8 cellular contexts compared by ENCODE assay signal in the genomic region with DNA sequence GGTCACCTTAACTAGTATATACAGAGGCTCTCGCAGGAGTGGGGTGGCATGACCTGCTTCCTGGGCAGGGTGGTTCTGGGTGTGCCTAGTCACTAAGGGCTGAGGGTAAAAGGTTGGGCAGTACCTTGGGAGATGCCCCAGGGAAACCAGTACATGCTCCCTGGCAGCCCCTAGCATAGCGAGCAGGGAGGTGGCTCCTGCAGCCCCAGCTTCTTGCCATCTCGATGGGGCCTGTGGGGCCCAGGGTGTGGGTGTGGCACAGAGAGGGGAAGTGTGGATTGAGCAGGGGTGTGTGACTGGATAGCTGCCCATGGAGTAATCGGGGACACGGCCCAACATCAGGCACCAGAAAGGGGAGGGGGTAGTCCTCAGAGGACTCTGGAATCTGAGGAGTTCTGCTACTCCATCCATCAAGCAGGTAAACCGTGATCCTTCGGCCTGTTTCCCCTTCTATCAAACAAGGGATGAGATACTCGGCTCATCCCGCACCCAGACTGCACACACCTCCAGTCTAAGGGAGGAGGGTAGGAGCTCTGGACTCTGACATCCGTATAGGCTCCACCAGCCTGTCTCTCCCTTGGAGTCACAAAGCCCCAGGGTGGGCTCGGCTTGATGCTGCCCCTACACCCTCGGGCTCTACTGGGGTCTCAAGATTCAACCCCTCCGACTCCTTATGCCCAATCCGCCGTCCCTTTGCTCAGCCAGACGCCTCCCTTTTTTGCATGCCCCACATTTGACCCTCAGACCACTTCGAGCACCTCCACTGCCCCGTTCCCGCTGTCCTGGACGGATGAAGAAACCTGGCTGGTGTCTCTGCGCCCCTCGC. TPM values are rescaled to one million over a fixed set of nuclear protein-coding genes. Genes with fewer than 3 reads are reported as not detected.
DNase-seq lines count a peak whose midpoint lies in the region; ATAC-seq and TF ChIP-seq lines count a peak whose summit lies in the region.

No MANE protein-coding gene starts in this region.

- peak overlapping the region; percentile 99 for H3K27ac Mint-ChIP-seq in progenitor cell of endocrine pancreas

- DNase-seq in NCI-H82 (lab: John Stamatoyannopoulos, UW): peak; percentile 38
- DNase-seq in NCI-H82 treated with DMSO at 0.1 percent for 48 hours (lab: John Stamatoyannopoulos, UW; ENCODE audit: unreplicated experiment): no peak
- DNase-seq in SJSA1 (ENCODE audit: low read depth in 1 of 2, low spot score in 2 of 2): no peak
- DNase-seq in progenitor cell of endocrine pancreas (ENCODE audit: low spot score, unreplicated experiment): no peak
- DNase-seq in dedifferentiated amniotic fluid mesenchymal stem cell (ENCODE audit: extremely low spot score): no peak

- H3K9me3 ChIP-seq in SJSA1 (replicated peaks) (no peaks in the 10 kb centered on the region), esophagus (ENCODE audit: control insufficient read depth in 2 of 2, insufficient read depth in 1 of 2, low read depth in 1 of 2, low read length in 1 of 2) (no peaks in the 10 kb centered on the region)

- H3K36me3 ChIP-seq in SJSA1: peaks cover 35% of the 10 kb centered on the region
- peaks cover 0 to 16% of the 10 kb centered on the region in 2 donors for H3K36me3 ChIP-seq in esophagus (ENCODE audit: control insufficient read depth in 2 of 2, insufficient read depth in 2 of 2, low read length in 1 of 2)

- H3K4me3 ChIP-seq in SJSA1 (peak overlapping the region; percentile 71), esophagus (ENCODE audit: low read depth in 1 of 2, low read length in 2 of 2) (peak overlapping the region; percentile 72 to 92)

- no peak for TF ChIP-seq CTCF in progenitor cell of endocrine pancreas (IDR thresholded peaks at IDR 0.05; ENCODE audit: unreplicated experiment)

- H3K27me3 Mint-ChIP-seq in progenitor cell of endocrine pancreas: no peaks in the 10 kb centered on the region

- peaks cover 33% of the 10 kb centered on the region for H3K4me1 Mint-ChIP-seq in progenitor cell of endocrine pancreas (ENCODE audit: low read depth)

- no peak for ATAC-seq in GM19395 (IDR thresholded peaks at IDR 0.05; ENCODE audit: unreplicated experiment)
- ATAC-seq in GM19324 (IDR thresholded peaks at IDR 0.05; ENCODE audit: low FRiP score, unreplicated experiment): no peak

- 6 to 10% methylated on average over 22 of the region's 22 CpGs for WGBS in esophagus, 2 donors

- H3K4me3 Mint-ChIP-seq in progenitor cell of endocrine pancreas (ENCODE audit: low read depth): peak overlapping the region; percentile 97

- no peaks in the 10 kb centered on the region for H3K9me3 Mint-ChIP-seq in progenitor cell of endocrine pancreas (ENCODE audit: low read depth)

- H3K36me3 Mint-ChIP-seq in progenitor cell of endocrine pancreas (ENCODE audit: insufficient read depth): peaks cover 3% of the 10 kb centered on the region

- H3K4me1 ChIP-seq in SJSA1 (replicated peaks): peaks cover 9% of the 10 kb centered on the region
- peaks cover 17 to 28% of the 10 kb centered on the region in 2 donors for H3K4me1 ChIP-seq in esophagus (ENCODE audit: control insufficient read depth in 2 of 2, insufficient read depth in 2 of 2, low read length in 1 of 2)

- H3K27me3 ChIP-seq in SJSA1 (replicated peaks) (no peaks in the 10 kb centered on the region), esophagus (ENCODE audit: control insufficient read depth in 1 of 2, insufficient read depth in 2 of 2, low read length in 2 of 2) (no peaks in the 10 kb centered on the region)

- H3K27ac ChIP-seq in SJSA1: no peak overlapping the region
- peak overlapping the region; percentile 99 for H3K27ac ChIP-seq in esophagus (ENCODE audit: low read depth in 2 of 2, low read length in 1 of 2)

RNA-seq across cellular contexts. Expression of gene ZBTB45, which starts 1.1 kb away (rescaled TPM):
- total RNA-seq in SJSA1 (2014; rRNA removed; shearing (Covaris generic)): 4.2 and 4.7 TPM in 2 replicates
- 1 to 10 TPM; 6.4 to 7.4 TPM for polyA plus RNA-seq in esophagus
- total RNA-seq in progenitor cell of endocrine pancreas: 22.3 and 22.7 TPM in 2 replicates

RNA-seq across cellular contexts. Expression of gene SLC27A5, which starts 6.7 kb away (rescaled TPM):
- total RNA-seq in SJSA1 (2014; rRNA removed; shearing (Covaris generic)): 0.38 and 0.55 TPM in 2 replicates
- polyA plus RNA-seq in esophagus: 1 to 10 TPM; 7.0 to 7.2 TPM
- total RNA-seq in progenitor cell of endocrine pancreas: 9.4 and 9.9 TPM in 2 replicates

RNA-seq across cellular contexts. Expression of gene TRIM28, which starts 25.4 kb away (rescaled TPM):
- 343 and 432 TPM in 2 replicates for total RNA-seq in SJSA1 (2014; rRNA removed; shearing (Covaris generic))
- 100 to 1,000 TPM; 159 to 175 TPM for polyA plus RNA-seq in esophagus
- 699 and 731 TPM in 2 replicates for total RNA-seq in progenitor cell of endocrine pancreas

RNA-seq across cellular contexts. Expression of gene CHMP2A, which starts 36.4 kb away (rescaled TPM):
- 92.8 and 116 TPM in 2 replicates for total RNA-seq in SJSA1 (2014; rRNA removed; shearing (Covaris generic))
- polyA plus RNA-seq in esophagus: 100 to 1,000 TPM; 174 to 262 TPM
- 72.2 and 81.5 TPM in 2 replicates for total RNA-seq in progenitor cell of endocrine pancreas

RNA-seq across cellular contexts. Expression of gene UBE2M, which starts 39.9 kb away (rescaled TPM):
- total RNA-seq in SJSA1 (2014; rRNA removed; shearing (Covaris generic)): 79.2 and 109 TPM in 2 replicates
- 10 to 100 TPM; 22.7 to 41.4 TPM for polyA plus RNA-seq in esophagus
- total RNA-seq in progenitor cell of endocrine pancreas: 73.0 and 80.4 TPM in 2 replicates
